Comparison of ENCODE assay signal across 21 cellular contexts in genomic region chr6:102944475-102944874, GRCh38.
DNase-seq lines count a peak whose midpoint lies in the region; TF ChIP-seq lines count a peak whose summit lies in the region.
"Had no signal": no experiment of that assay in that cellular context is flagged by ENCODE, and none has a peak within 500 bp of the region (broad histone marks: within the 10 kb centered on the region; RNA-seq: fewer than 3 reads in every experiment).

No MANE protein-coding gene starts in this region.

- no peaks in the 10 kb centered on the region for H3K4me1 Mint-ChIP-seq in Caco-2 (ENCODE audit: low read depth, unreplicated experiment)
- H3K4me1 Mint-ChIP-seq: CD14-positive monocyte; CD8-positive, alpha-beta memory T cell; GM23338; H9 had no signal

- POLR2A ChIA-PET in Caco-2 (lab: Charles Lee): no interaction called here

- BruUV-seq in Caco-2 (replicated peaks; lab: Mats Ljungman, UMichigan): no TSS peak

- H3K4me1 ChIP-seq in Caco-2: no peaks in the 10 kb centered on the region
- H3K4me1 ChIP-seq: A549; BE2C; BLaER1 treated with 17β-estradiol and CSF1 and Interleukin-3, amounts not matched to agents 10 nM and 100 nM had no signal

- no peaks in the 10 kb centered on the region for H3K27me3 ChIP-seq in Caco-2 (replicated peaks; ENCODE audit: control insufficient read depth, insufficient read depth, low read length)
- H3K27me3 ChIP-seq: BE2C; BLaER1 treated with 17β-estradiol and CSF1 and Interleukin-3, amounts not matched to agents 10 nM and 100 nM had no signal

- H3K9me3 ChIP-seq in Caco-2: no peaks in the 10 kb centered on the region
- H3K9me3 ChIP-seq: A549; BE2C; BLaER1 treated with 17β-estradiol and CSF1 and Interleukin-3, amounts not matched to agents 10 nM and 100 nM had no signal

- H3K27me3 Mint-ChIP-seq in Caco-2 (ENCODE audit: insufficient read depth, unreplicated experiment): no peaks in the 10 kb centered on the region
- H3K27me3 Mint-ChIP-seq: CD4-positive, alpha-beta T cell; CD8-positive, alpha-beta memory T cell had no signal

- peaks cover 16% of the 10 kb centered on the region for H3K9me3 Mint-ChIP-seq in Caco-2 (ENCODE audit: unreplicated experiment)
- H3K9me3 Mint-ChIP-seq: CD14-positive monocyte; CD4-positive, alpha-beta T cell; GM23338; H9 had no signal

- intact Hi-C loops in Caco-2 (cut with micrococcal nuclease; ENCODE audit: unreplicated experiment): no loop called here

- DNase-seq in NCI-H2171 treated with DMSO at 0.1 percent for 48 hours (lab: John Stamatoyannopoulos, UW) (peak; percentile 58), NCI-H2171 (lab: John Stamatoyannopoulos, UW) (no peak), ELR (ENCODE audit: low read depth) (peak; percentile 64), HS-5 (ENCODE audit: low read depth) (peak; percentile 41), NCI-H2081 treated with DMSO at 0.1 percent for 48 hours (lab: John Stamatoyannopoulos, UW) (no peak), SHP77 (lab: John Stamatoyannopoulos, UW) (no peak), Caco-2 (no peak)
- DNase-seq: 8988T; ACHN; AML-193; BE2C; Calu3; CD4-positive, alpha-beta T cell; CD8-positive, alpha-beta memory T cell; DND-41; GF-D8; H9 had no signal

- TF ChIP-seq CTCF in Caco-2 (IDR thresholded peaks at IDR 0.05; ENCODE audit: insufficient read depth in 1 of 2, low read depth in 1 of 2, low read length in 1 of 2, severe bottlenecking in 1 of 2, unreplicated experiment in 1 of 2): no peak

- no peaks in the 10 kb centered on the region for H3K36me3 ChIP-seq in Caco-2 (ENCODE audit: control insufficient read depth, insufficient read depth, low read length)
- H3K36me3 ChIP-seq: BE2C; BLaER1 treated with 17β-estradiol and CSF1 and Interleukin-3, amounts not matched to agents 10 nM and 100 nM had no signal

- H3K27ac Mint-ChIP-seq in Caco-2 (ENCODE audit: unreplicated experiment): no peak overlapping the region
- H3K27ac Mint-ChIP-seq: CD14-positive monocyte; CD4-positive, alpha-beta T cell; CD8-positive, alpha-beta memory T cell; GM23338; H9 had no signal

- no peaks in the 10 kb centered on the region for H3K36me3 Mint-ChIP-seq in Caco-2 (ENCODE audit: insufficient read depth, unreplicated experiment)
- H3K36me3 Mint-ChIP-seq: CD14-positive monocyte; CD8-positive, alpha-beta memory T cell had no signal

- no peak overlapping the region for H3K4me3 Mint-ChIP-seq in Caco-2 (ENCODE audit: unreplicated experiment)
- H3K4me3 Mint-ChIP-seq: CD14-positive monocyte; CD4-positive, alpha-beta T cell; CD8-positive, alpha-beta memory T cell; GM23338; H9 had no signal

- CTCF ChIA-PET in Caco-2 (lab: Charles Lee): no interaction called here

- H3K4me3 ChIP-seq in Caco-2 (ENCODE audit: low read depth, low read length): no peak overlapping the region
- H3K4me3 ChIP-seq: A549; BLaER1 treated with 17β-estradiol and CSF1 and Interleukin-3, amounts not matched to agents 10 nM and 100 nM; GM23338 had no signal

Comparison
In these comparisons a context has a peak if more than half of its experiments do, and no peak if none do; other contexts are left out.
1. DNase-seq: peak in NCI-H2171 treated with DMSO at 0.1 percent for 48 hours (single experiment), ELR (single experiment) and HS-5 (single experiment); none in NCI-H2171 (single experiment), NCI-H2081 treated with DMSO at 0.1 percent for 48 hours (single experiment), SHP77 (0 of 2) and Caco-2 (0 of 2).